ENCODE assay signal across 23 cellular contexts in genomic region chr11:125935629-125936199, GRCh38. TPM values are rescaled to one million over a fixed set of nuclear protein-coding genes. Genes with fewer than 3 reads are reported as not detected.
DNase-seq lines count a peak whose midpoint lies in the region; ATAC-seq and TF ChIP-seq lines count a peak whose summit lies in the region.
"Had no signal": no experiment of that assay in that cellular context is flagged by ENCODE, and none has a peak within 500 bp of the region (broad histone marks: within the 10 kb centered on the region; RNA-seq: fewer than 3 reads in every experiment).

No MANE protein-coding gene starts in this region.

- H3K4me1 ChIP-seq in neural progenitor cell = no peaks in the 10 kb centered on the region
- H3K4me1 ChIP-seq: testis had no signal

- no peak overlapping the region for H2AFZ ChIP-seq in neural progenitor cell (replicated peaks)

- peaks cover 38% of the 10 kb centered on the region for H3K4me1 Mint-ChIP-seq in neural progenitor cell

- no peak overlapping the region for H3K4me3 Mint-ChIP-seq in neural progenitor cell
- H3K4me3 Mint-ChIP-seq: activated naive CD8-positive, alpha-beta T cell; activated T-helper 1 cell treated with anti-CD3 and anti-CD28 coated beads, Interleukin-12 subunit alpha, Interleukin-12 subunit beta, Interleukin-2, Interleukin-4 antibody, amounts not matched to agents 30 ng/mL and 10 ng/mL and 1 ng/mL, durations not matched to agents 14 hours and 24 hours and 36 hours had no signal

- ATAC-seq in SK-N-SH treated with all-trans-retinoic acid at 6 μM for 48 hours (peak; percentile 91), HG02763 (IDR thresholded peaks at IDR 0.05; ENCODE audit: unreplicated experiment) (no peak), HG02938 (IDR thresholded peaks at IDR 0.05; ENCODE audit: unreplicated experiment) (no peak)
- ATAC-seq: heart left ventricle had no signal

- no peaks in the 10 kb centered on the region for H3K36me3 ChIP-seq in neural progenitor cell
- H3K36me3 ChIP-seq: esophagus squamous epithelium, heart left ventricle had no signal

- TF ChIP-seq CTCF in neural progenitor cell (IDR thresholded peaks at IDR 0.05) = no peak

- H4K20me1 ChIP-seq in neural progenitor cell (ENCODE audit: low read depth) = no peaks in the 10 kb centered on the region

- H3K36me3 Mint-ChIP-seq in neural progenitor cell = peaks cover 3% of the 10 kb centered on the region
- H3K36me3 Mint-ChIP-seq: activated naive CD8-positive, alpha-beta T cell had no signal

- H3F3A ChIP-seq in neural progenitor cell (ENCODE audit: low read depth) = no peaks in the 10 kb centered on the region

- peak overlapping the region; percentile 64 for H3K27ac Mint-ChIP-seq in neural progenitor cell
- H3K27ac Mint-ChIP-seq: activated naive CD8-positive, alpha-beta T cell; activated T-helper 1 cell treated with anti-CD3 and anti-CD28 coated beads, Interleukin-12 subunit alpha, Interleukin-12 subunit beta, Interleukin-2, Interleukin-4 antibody, amounts not matched to agents 30 ng/mL and 10 ng/mL and 1 ng/mL, durations not matched to agents 14 hours and 24 hours and 36 hours had no signal

- peaks cover 6% of the 10 kb centered on the region for H3K27me3 ChIP-seq in neural progenitor cell
- H3K27me3 ChIP-seq: esophagus squamous epithelium, heart left ventricle, testis had no signal

- peak; percentile 5 for DNase-seq in EH (ENCODE audit: low read depth)
- DNase-seq in neural progenitor cell (ENCODE audit: low spot score) = no peak
- no peak for DNase-seq in SW 1271 (lab: John Stamatoyannopoulos, UW)
- DNase-seq: activated CD4-positive, alpha-beta T cell treated with anti-CD3 and anti-CD28 coated beads for 1 hour; DND-41; effector CD8-positive, alpha-beta T cell; esophagus squamous epithelium; heart left ventricle; IMR-90; NCI-H146; nucleus accumbens; T1000; testis had no signal

- no peak overlapping the region for H3K9ac ChIP-seq in neural progenitor cell

- no peak overlapping the region for H3K4me3 ChIP-seq in neural progenitor cell
- H3K4me3 ChIP-seq: esophagus squamous epithelium, heart left ventricle, testis had no signal

- H3K27ac ChIP-seq in neural progenitor cell = no peak overlapping the region
- H3K27ac ChIP-seq: esophagus squamous epithelium, heart left ventricle, HL-60, testis had no signal

- no peak overlapping the region for H3K4me2 ChIP-seq in neural progenitor cell

- peaks cover 3% of the 10 kb centered on the region for H3K9me3 Mint-ChIP-seq in neural progenitor cell
- H3K9me3 Mint-ChIP-seq: activated T-helper 1 cell treated with anti-CD3 and anti-CD28 coated beads, Interleukin-12 subunit alpha, Interleukin-12 subunit beta, Interleukin-2, Interleukin-4 antibody, amounts not matched to agents 30 ng/mL and 10 ng/mL and 1 ng/mL, durations not matched to agents 14 hours and 24 hours and 36 hours had no signal

- H3K27me3 Mint-ChIP-seq in neural progenitor cell (ENCODE audit: insufficient read depth, low read depth) = peaks cover 4% of the 10 kb centered on the region

- H3K9me3 ChIP-seq in neural progenitor cell (ENCODE audit: low read depth) = no peaks in the 10 kb centered on the region
- H3K9me3 ChIP-seq: esophagus squamous epithelium, heart left ventricle, testis had no signal

- no peaks in the 10 kb centered on the region for H3K79me2 ChIP-seq in neural progenitor cell (ENCODE audit: low read depth)

TF ChIP-seq in SK-N-SH treated with all-trans-retinoic acid at 6 μM for 48 hours, 23 proteins besides CTCF, POLR2A, EP300 and RAD21:
- TF ChIP-seq GLIS3 (CRISPR knock-in tag; IDR thresholded peaks at IDR 0.05) (no peak), TSHZ2 (CRISPR knock-in tag; IDR thresholded peaks at IDR 0.05) (peak; percentile 90), TCF4 (CRISPR knock-in tag; IDR thresholded peaks at IDR 0.05; ENCODE audit: borderline replicate concordance) (peak; percentile 96), ZC3H10 (CRISPR knock-in tag; IDR thresholded peaks at IDR 0.05) (no peak), SNAI2 (CRISPR knock-in tag; IDR thresholded peaks at IDR 0.05) (0 out of 2 replicates have a peak, but pooled peaks have one; percentile 41)

RNA-seq across cellular contexts. Expression of gene VSIG10L2, which starts 10.1 kb away (rescaled TPM):
- not detected in 2 replicates for total RNA-seq in neural progenitor cell (ENCODE audit: low replicate concordance)
- total RNA-seq: activated T-helper 1 cell treated with anti-CD3 and anti-CD28 coated beads, Interleukin-12 subunit alpha, Interleukin-12 subunit beta, Interleukin-2, Interleukin-4 antibody, amounts not matched to agents 30 ng/mL and 10 ng/mL and 1 ng/mL, durations not matched to agents 14 hours and 24 hours and 36 hours; chondrocyte; liver; MCF 10A; SK-MEL-5; testis had no signal

RNA-seq across cellular contexts. Expression of gene DDX25, which starts 31.4 kb away (rescaled TPM):
- 8.9 and 12.4 TPM in 2 replicates for total RNA-seq in neural progenitor cell (ENCODE audit: low replicate concordance)
- total RNA-seq: activated T-helper 1 cell treated with anti-CD3 and anti-CD28 coated beads, Interleukin-12 subunit alpha, Interleukin-12 subunit beta, Interleukin-2, Interleukin-4 antibody, amounts not matched to agents 30 ng/mL and 10 ng/mL and 1 ng/mL, durations not matched to agents 14 hours and 24 hours and 36 hours; chondrocyte; heart left ventricle; MCF 10A had no signal

RNA-seq across cellular contexts. Expression of gene PUS3, which starts 32.7 kb away (rescaled TPM):
- total RNA-seq in neural progenitor cell (ENCODE audit: low replicate concordance) = 13.3 and 22.1 TPM in 2 replicates

RNA-seq across cellular contexts. Expression of gene HYLS1, which starts 48.2 kb away (rescaled TPM):
- total RNA-seq in neural progenitor cell (ENCODE audit: low replicate concordance) = 7.7 and 8.9 TPM in 2 replicates
